13 cellular contexts compared by ENCODE assay signal in the genomic region with DNA sequence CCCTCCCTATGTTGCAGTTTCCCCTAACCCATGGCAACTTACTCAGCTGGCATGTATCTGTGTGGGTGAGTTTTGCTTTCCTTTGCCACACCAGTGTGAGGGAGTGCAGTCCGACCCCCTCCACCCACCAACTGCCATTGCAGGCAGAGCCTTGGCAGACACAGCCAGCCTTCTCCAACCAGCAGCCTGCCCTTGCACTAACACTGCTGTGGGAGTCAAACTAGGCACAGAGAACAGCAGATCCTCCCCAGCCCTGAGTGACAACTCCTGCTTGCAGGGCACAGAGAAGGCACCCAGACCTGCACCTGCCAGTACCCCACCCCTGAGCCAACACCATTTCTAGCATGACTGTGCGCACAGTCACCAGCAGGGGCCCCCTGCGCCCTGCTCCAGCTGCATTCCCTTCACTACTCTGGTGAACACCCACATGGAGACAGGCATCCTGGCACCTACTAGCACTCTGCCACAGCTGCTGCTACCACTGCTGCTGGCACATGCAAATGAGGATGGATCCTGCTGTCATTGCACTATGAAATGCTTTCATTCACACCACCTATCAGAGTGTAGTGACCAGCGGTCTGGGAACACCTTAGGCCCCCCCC.
A peak's percentile ranks its signal among the peaks of the same experiment; 100 is the strongest.
DNase-seq lines count a peak whose midpoint lies in the region; ATAC-seq, FAIRE-seq and TF ChIP-seq lines count a peak whose summit lies in the region.
"Had no signal": no experiment of that assay in that cellular context is flagged by ENCODE, and none has a peak within 500 bp of the region (broad histone marks: within the 10 kb centered on the region; RNA-seq: fewer than 3 reads in every experiment).

No MANE protein-coding gene starts in this region.

- TF ChIP-seq POLR2A in breast epithelium (IDR thresholded peaks at IDR 0.05), result no peak

- POLR2A ChIA-PET in MCF 10A (lab: Yijun Ruan, JAX), result no interaction called here

- no peak overlapping the region for H3K4me3 Mint-ChIP-seq in MCF 10A (ENCODE audit: unreplicated experiment)

- H3K27me3 ChIP-seq in breast epithelium, result no peaks in the 10 kb centered on the region
- H3K27me3 ChIP-seq: colonic mucosa had no signal

- H3K4me3 ChIP-seq in breast epithelium (no peak overlapping the region), WI38 (ENCODE audit: low read depth, low read length) (no peak overlapping the region)
- H3K4me3 ChIP-seq: colonic mucosa had no signal

- ATAC-seq in GM21381 (IDR thresholded peaks at IDR 0.05; ENCODE audit: unreplicated experiment), result no peak

- CTCF ChIA-PET in MCF 10A (lab: Yijun Ruan, JAX), result interaction anchor here (0.6 kb wide), 1 partner anchor 121 kb away, joined by 3 read pairs; no protein-coding TSS in a partner anchor

- intact Hi-C loops in MCF 10A (cut with micrococcal nuclease) (no loop called here), breast epithelium (cut with DNase I; ENCODE audit: low total_unique reads) (no loop called here)

- H3K9me3 Mint-ChIP-seq in MCF 10A (ENCODE audit: unreplicated experiment), result peaks cover 36% of the 10 kb centered on the region

- no peak overlapping the region for H3K27ac Mint-ChIP-seq in MCF 10A (ENCODE audit: low read depth, unreplicated experiment)

- H3K27ac ChIP-seq in breast epithelium, result no peak overlapping the region
- H3K27ac ChIP-seq: colonic mucosa, KMS-11 had no signal

- no TSS peak for BruUV-seq in MCF 10A (replicated peaks; lab: Mats Ljungman, UMichigan)

- no peak for TF ChIP-seq CTCF in MCF 10A (IDR thresholded peaks at IDR 0.05; ENCODE audit: unreplicated experiment)
- TF ChIP-seq CTCF in breast epithelium (IDR thresholded peaks at IDR 0.05), result no peak
- TF ChIP-seq CTCF in WI38 (IDR thresholded peaks at IDR 0.05; ENCODE audit: low read depth, low read length), result peak; percentile 27; the same call in 1 of the 2 replicates

- no peaks in the 10 kb centered on the region for H3K4me1 ChIP-seq in breast epithelium
- H3K4me1 ChIP-seq: colonic mucosa had no signal

- DNase-seq in MCF 10A (ENCODE audit: unreplicated experiment) (peak; percentile 1), breast epithelium (ENCODE audit: low spot score in 2 of 2) (no peak), islet precursor cell (peak; percentile 51), urothelium cell line (ENCODE audit: low spot score) (no peak), amniotic stem cell (lab: John Stamatoyannopoulos, UW) (no peak), germinal center (ENCODE audit: low spot score) (no peak)
- DNase-seq: colonic mucosa, NCI-H1694 treated with DMSO at 0.1 percent for 48 hours, T-helper 9 cell had no signal

- no peaks in the 10 kb centered on the region for H3K27me3 Mint-ChIP-seq in MCF 10A (ENCODE audit: insufficient read depth, unreplicated experiment)

- FAIRE-seq in urothelium cell line (lab: Jason Lieb, UNC), result peak; percentile 52
- FAIRE-seq: D721Med had no signal

- H3K4me1 Mint-ChIP-seq in MCF 10A (ENCODE audit: insufficient read depth, unreplicated experiment), result no peaks in the 10 kb centered on the region

- H3K9me3 ChIP-seq in breast epithelium, result peaks cover 11 to 21% of the 10 kb centered on the region in 2 donors
- H3K9me3 ChIP-seq: colonic mucosa had no signal

- peaks cover 6% of the 10 kb centered on the region for H3K36me3 Mint-ChIP-seq in MCF 10A (ENCODE audit: insufficient read depth, unreplicated experiment)

- H3K36me3 ChIP-seq in breast epithelium, result no peaks in the 10 kb centered on the region
- H3K36me3 ChIP-seq: colonic mucosa had no signal

Comparison
In these comparisons a context has a peak if more than half of its experiments do, and no peak if none do; other contexts are left out.
1. DNase-seq: peak in MCF 10A (single experiment) and islet precursor cell (single experiment); none in breast epithelium (0 of 2), urothelium cell line (single experiment), amniotic stem cell (single experiment) and germinal center (single experiment).